8 cellular contexts compared by ENCODE assay signal in genomic region chr19:15107056-15108010, GRCh38. TPM values are rescaled to one million over a fixed set of nuclear protein-coding genes. Genes with fewer than 3 reads are reported as not detected.
DNase-seq lines count a peak whose midpoint lies in the region; ATAC-seq and TF ChIP-seq lines count a peak whose summit lies in the region.

A gene with protein sequence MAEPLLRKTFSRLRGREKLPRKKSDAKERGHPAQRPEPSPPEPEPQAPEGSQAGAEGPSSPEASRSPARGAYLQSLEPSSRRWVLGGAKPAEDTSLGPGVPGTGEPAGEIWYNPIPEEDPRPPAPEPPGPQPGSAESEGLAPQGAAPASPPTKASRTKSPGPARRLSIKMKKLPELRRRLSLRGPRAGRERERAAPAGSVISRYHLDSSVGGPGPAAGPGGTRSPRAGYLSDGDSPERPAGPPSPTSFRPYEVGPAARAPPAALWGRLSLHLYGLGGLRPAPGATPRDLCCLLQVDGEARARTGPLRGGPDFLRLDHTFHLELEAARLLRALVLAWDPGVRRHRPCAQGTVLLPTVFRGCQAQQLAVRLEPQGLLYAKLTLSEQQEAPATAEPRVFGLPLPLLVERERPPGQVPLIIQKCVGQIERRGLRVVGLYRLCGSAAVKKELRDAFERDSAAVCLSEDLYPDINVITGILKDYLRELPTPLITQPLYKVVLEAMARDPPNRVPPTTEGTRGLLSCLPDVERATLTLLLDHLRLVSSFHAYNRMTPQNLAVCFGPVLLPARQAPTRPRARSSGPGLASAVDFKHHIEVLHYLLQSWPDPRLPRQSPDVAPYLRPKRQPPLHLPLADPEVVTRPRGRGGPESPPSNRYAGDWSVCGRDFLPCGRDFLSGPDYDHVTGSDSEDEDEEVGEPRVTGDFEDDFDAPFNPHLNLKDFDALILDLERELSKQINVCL (plus strand): TSS chr19:15107401. CDS start chr19:15107434, 33 bp downstream.

- peaks cover 8% of the 10 kb centered on the region for H3K9me3 Mint-ChIP-seq in CD4-positive, alpha-beta T cell
- H3K9me3 Mint-ChIP-seq in stimulated activated effector memory CD8-positive, alpha-beta T cell treated with anti-CD3 and anti-CD28 coated beads, Interleukin-12 subunit alpha, Interleukin-12 subunit beta, amount 100 ng/mL, for 72 hours, result peaks cover 10% of the 10 kb centered on the region

- no peak for DNase-seq in CD4-positive, alpha-beta T cell
- DNase-seq in dermis microvascular lymphatic vessel endothelial cell (ENCODE audit: low read depth in 2 of 2), result peak; percentile 24 to 44
- peak in 1 of 2 donors; percentile 89 for DNase-seq in lower leg skin (ENCODE audit: low spot score in 2 of 2)
- no peak for DNase-seq in stimulated activated effector memory CD8-positive, alpha-beta T cell treated with anti-CD3 and anti-CD28 coated beads, Interleukin-12 subunit alpha, Interleukin-12 subunit beta, amount 100 ng/mL, for 72 hours (ENCODE audit: low spot score in 2 of 2)
- no peak for DNase-seq in SK-N-DZ (ENCODE audit: low spot score)
- no peak for DNase-seq in NCI-H2227 (lab: John Stamatoyannopoulos, UW; ENCODE audit: unreplicated experiment)

- H3K4me3 Mint-ChIP-seq in CD4-positive, alpha-beta T cell, result peak within 1 kb of the TSS; percentile 86
- peak within 1 kb of the TSS; percentile 36 for H3K4me3 Mint-ChIP-seq in stimulated activated effector memory CD8-positive, alpha-beta T cell treated with anti-CD3 and anti-CD28 coated beads, Interleukin-12 subunit alpha, Interleukin-12 subunit beta, amount 100 ng/mL, for 72 hours

- peaks cover 18% of the 10 kb centered on the region for H3K27me3 Mint-ChIP-seq in CD4-positive, alpha-beta T cell

- TF ChIP-seq CTCF in CD4-positive, alpha-beta T cell (IDR thresholded peaks at IDR 0.05), result no peak
- TF ChIP-seq CTCF in lower leg skin (IDR thresholded peaks at IDR 0.05), result no peak

- no peaks in the 10 kb centered on the region for H3K36me3 Mint-ChIP-seq in CD4-positive, alpha-beta T cell (ENCODE audit: low read depth)
- H3K36me3 Mint-ChIP-seq in stimulated activated effector memory CD8-positive, alpha-beta T cell treated with anti-CD3 and anti-CD28 coated beads, Interleukin-12 subunit alpha, Interleukin-12 subunit beta, amount 100 ng/mL, for 72 hours, result no peaks in the 10 kb centered on the region

- no peak within 1 kb of the TSS for H3K27ac ChIP-seq in CD4-positive, alpha-beta T cell (ENCODE audit: low read depth, low read length)

- intact Hi-C loops in CD4-positive, alpha-beta T cell (cut with DNase I, micrococcal nuclease), result no loop called here
- intact Hi-C loops in lower leg skin (cut with DNase I; ENCODE audit: low total_unique reads), result no loop called here

- peaks cover 17% of the 10 kb centered on the region for H3K4me1 Mint-ChIP-seq in CD4-positive, alpha-beta T cell (ENCODE audit: low read depth)
- peaks cover 17% of the 10 kb centered on the region for H3K4me1 Mint-ChIP-seq in stimulated activated effector memory CD8-positive, alpha-beta T cell treated with anti-CD3 and anti-CD28 coated beads, Interleukin-12 subunit alpha, Interleukin-12 subunit beta, amount 100 ng/mL, for 72 hours

- no peak for TF ChIP-seq POLR2A in lower leg skin (IDR thresholded peaks at IDR 0.05)

- POLR2A ChIA-PET in CD4-positive, alpha-beta T cell (lab: Charles Lee), result interaction anchor here (0.6 to 1.4 kb wide), 2 partner anchors 17 to 417 kb away, joined by 3 to 4 read pairs; no protein-coding TSS in a partner anchor

- WGBS in lower leg skin, 2 donors, result 3 to 5% methylated on average over 59 to 62 of the region's 78 CpGs

- peak within 1 kb of the TSS; percentile 67 for H3K4me3 ChIP-seq in lower leg skin (ENCODE audit: low read depth, poor library complexity, severe bottlenecking)

- CTCF ChIA-PET in CD4-positive, alpha-beta T cell (lab: Charles Lee), result no interaction called here

- peak; percentile 68 for ATAC-seq in CD4-positive, alpha-beta T cell (ENCODE audit: poor library complexity)
- peak; percentile 63 for ATAC-seq in stimulated activated effector memory CD8-positive, alpha-beta T cell treated with anti-CD3 and anti-CD28 coated beads, Interleukin-12 subunit alpha, Interleukin-12 subunit beta, amount 100 ng/mL, for 72 hours
- no peak for ATAC-seq in HG03045 (IDR thresholded peaks at IDR 0.05; ENCODE audit: unreplicated experiment)

- H3K9me3 ChIP-seq in CD4-positive, alpha-beta T cell (ENCODE audit: control insufficient read depth, low read length), result peaks cover 22% of the 10 kb centered on the region

- peak within 1 kb of the TSS; percentile 6 for H3K27ac Mint-ChIP-seq in CD4-positive, alpha-beta T cell
- peak within 1 kb of the TSS; percentile 12 for H3K27ac Mint-ChIP-seq in stimulated activated effector memory CD8-positive, alpha-beta T cell treated with anti-CD3 and anti-CD28 coated beads, Interleukin-12 subunit alpha, Interleukin-12 subunit beta, amount 100 ng/mL, for 72 hours

- peaks cover 10% of the 10 kb centered on the region for H3K27me3 ChIP-seq in CD4-positive, alpha-beta T cell (ENCODE audit: control insufficient read depth, insufficient read depth, low read length)

TF ChIP-seq in PFSK-1, 5 proteins besides CTCF, POLR2A, EP300 and RAD21:
- TF ChIP-seq POLR2AphosphoS5 (IDR thresholded peaks at IDR 0.05; ENCODE audit: low read depth, low read length), result peak; percentile 46
- no peak for TF ChIP-seq TAF1 (IDR thresholded peaks at IDR 0.05; ENCODE audit: borderline replicate concordance, insufficient read depth, low read length)
- TF ChIP-seq SIN3A (IDR thresholded peaks at IDR 0.05; ENCODE audit: borderline replicate concordance, insufficient read depth, low read length), result no peak
- TF ChIP-seq FOXP2 (optimal IDR thresholded peaks at IDR 0.05; ENCODE audit: borderline replicate concordance, extremely low read depth, extremely low read length, insufficient read depth), result no peak
- TF ChIP-seq, protein P1, sequence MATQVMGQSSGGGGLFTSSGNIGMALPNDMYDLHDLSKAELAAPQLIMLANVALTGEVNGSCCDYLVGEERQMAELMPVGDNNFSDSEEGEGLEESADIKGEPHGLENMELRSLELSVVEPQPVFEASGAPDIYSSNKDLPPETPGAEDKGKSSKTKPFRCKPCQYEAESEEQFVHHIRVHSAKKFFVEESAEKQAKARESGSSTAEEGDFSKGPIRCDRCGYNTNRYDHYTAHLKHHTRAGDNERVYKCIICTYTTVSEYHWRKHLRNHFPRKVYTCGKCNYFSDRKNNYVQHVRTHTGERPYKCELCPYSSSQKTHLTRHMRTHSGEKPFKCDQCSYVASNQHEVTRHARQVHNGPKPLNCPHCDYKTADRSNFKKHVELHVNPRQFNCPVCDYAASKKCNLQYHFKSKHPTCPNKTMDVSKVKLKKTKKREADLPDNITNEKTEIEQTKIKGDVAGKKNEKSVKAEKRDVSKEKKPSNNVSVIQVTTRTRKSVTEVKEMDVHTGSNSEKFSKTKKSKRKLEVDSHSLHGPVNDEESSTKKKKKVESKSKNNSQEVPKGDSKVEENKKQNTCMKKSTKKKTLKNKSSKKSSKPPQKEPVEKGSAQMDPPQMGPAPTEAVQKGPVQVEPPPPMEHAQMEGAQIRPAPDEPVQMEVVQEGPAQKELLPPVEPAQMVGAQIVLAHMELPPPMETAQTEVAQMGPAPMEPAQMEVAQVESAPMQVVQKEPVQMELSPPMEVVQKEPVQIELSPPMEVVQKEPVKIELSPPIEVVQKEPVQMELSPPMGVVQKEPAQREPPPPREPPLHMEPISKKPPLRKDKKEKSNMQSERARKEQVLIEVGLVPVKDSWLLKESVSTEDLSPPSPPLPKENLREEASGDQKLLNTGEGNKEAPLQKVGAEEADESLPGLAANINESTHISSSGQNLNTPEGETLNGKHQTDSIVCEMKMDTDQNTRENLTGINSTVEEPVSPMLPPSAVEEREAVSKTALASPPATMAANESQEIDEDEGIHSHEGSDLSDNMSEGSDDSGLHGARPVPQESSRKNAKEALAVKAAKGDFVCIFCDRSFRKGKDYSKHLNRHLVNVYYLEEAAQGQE (IDR thresholded peaks at IDR 0.05; ENCODE audit: insufficient read depth in 1 of 2, low read depth in 2 of 2, low read length in 2 of 2), result no peak

RNA-seq across cellular contexts. Expression of the gene that starts here (rescaled TPM):
- total RNA-seq in CD4-positive, alpha-beta T cell, result under 1 TPM in 1 of 2 experiments, not detected in 1; 0.22 TPM
- 40.7 TPM for polyA plus RNA-seq in PFSK-1 (2012; ENCODE audit: insufficient read length, low read depth)
- total RNA-seq in dermis microvascular lymphatic vessel endothelial cell, result 7.7 and 15.8 TPM in 2 replicates
- total RNA-seq in lower leg skin, result 10 to 100 TPM in 2 of 4 donors, 1 to 10 TPM in 2; 7.1 to 15.9 (median 9.9) TPM
- 3.1 and 4.5 TPM in 2 replicates for polyA plus RNA-seq in SK-N-DZ (2014; cell fraction: cytosol; rRNA removed)
- 5.5 and 6.8 TPM in 2 replicates for polyA plus RNA-seq in SK-N-DZ (2014; cell fraction: nucleus; rRNA removed)

Comparison
In these comparisons a context has a peak if more than half of its experiments do, and no peak if none do; other contexts are left out.
1. Peak in ATAC-seq in CD4-positive, alpha-beta T cell; RNA of the gene not detected or under 1 TPM.
2. DNase-seq: peak in dermis microvascular lymphatic vessel endothelial cell (2 of 2); none in CD4-positive, alpha-beta T cell (0 of 10), stimulated activated effector memory CD8-positive, alpha-beta T cell treated with anti-CD3 and anti-CD28 coated beads, Interleukin-12 subunit alpha, Interleukin-12 subunit beta, amount 100 ng/mL, for 72 hours (0 of 2), SK-N-DZ (single experiment) and NCI-H2227 (single experiment).